ENCODE assay signal across 25 cellular contexts in the genomic region with DNA sequence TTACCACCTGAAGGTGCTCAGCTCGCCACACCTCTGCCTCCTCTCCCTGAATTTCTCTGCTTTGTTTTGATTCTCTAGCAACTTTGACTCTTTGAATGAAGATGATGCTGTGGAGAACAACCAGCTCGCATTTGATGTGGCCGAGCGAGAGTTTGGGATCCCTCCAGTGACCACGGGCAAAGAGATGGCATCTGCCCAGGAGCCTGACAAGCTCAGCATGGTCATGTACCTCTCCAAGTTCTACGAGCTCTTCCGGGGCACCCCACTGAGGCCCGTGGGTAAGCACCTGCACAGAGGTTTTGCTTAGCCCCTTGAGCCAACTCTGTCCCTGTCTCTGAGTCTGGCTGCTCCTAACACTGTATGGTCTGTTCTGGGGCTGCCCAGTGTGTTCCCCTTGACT.
DNase-seq lines count a peak whose midpoint lies in the region; ATAC-seq and TF ChIP-seq lines count a peak whose summit lies in the region.
"Had no signal": no experiment of that assay in that cellular context is flagged by ENCODE, and none has a peak within 500 bp of the region (broad histone marks: within the 10 kb centered on the region; RNA-seq: fewer than 3 reads in every experiment).

No MANE protein-coding gene starts in this region.

- 73% methylated on average over 3 of the region's 8 CpGs; no CpG with 5 or more reads in 1 of the 2 donors for WGBS in gastroesophageal sphincter (ENCODE audit: low coverage in 1 of 2), 2 donors

- no peak for TF ChIP-seq EP300 in gastroesophageal sphincter (IDR thresholded peaks at IDR 0.05)

- H3K36me3 Mint-ChIP-seq in CD14-positive monocyte = peaks cover 85 to 100% of the 10 kb centered on the region in 2 donors
- peaks cover 42% of the 10 kb centered on the region for H3K36me3 Mint-ChIP-seq in CD4-positive, alpha-beta T cell (ENCODE audit: low read depth)
- peaks cover 69% of the 10 kb centered on the region for H3K36me3 Mint-ChIP-seq in activated CD8-positive, alpha-beta T cell treated with anti-CD3 and anti-CD28 coated beads for 36 hours (ENCODE audit: low read depth)
- H3K36me3 Mint-ChIP-seq: mesothelial cell of epicardium had no signal

- TF ChIP-seq POLR2A in gastroesophageal sphincter (IDR thresholded peaks at IDR 0.05) = no peak

- H3K4me3 Mint-ChIP-seq in CD14-positive monocyte = no peak overlapping the region
- H3K4me3 Mint-ChIP-seq in CD4-positive, alpha-beta T cell = no peak overlapping the region
- no peak overlapping the region for H3K4me3 Mint-ChIP-seq in activated CD8-positive, alpha-beta T cell treated with anti-CD3 and anti-CD28 coated beads for 36 hours
- H3K4me3 Mint-ChIP-seq: mesothelial cell of epicardium had no signal

- CTCF ChIA-PET in CD4-positive, alpha-beta T cell (lab: Charles Lee) = no interaction called here
- CTCF ChIA-PET in activated CD8-positive, alpha-beta T cell treated with anti-CD3 and anti-CD28 coated beads for 36 hours (lab: Charles Lee) = interaction anchor here (2.1 to 5.0 kb wide), 3 partner anchors 10 to 139 kb away, joined by 12 to 36 read pairs (median 17); no protein-coding TSS in a partner anchor

- intact Hi-C loops in CD14-positive monocyte (cut with micrococcal nuclease) = loop anchor here in 1 of 2 donors (10.0 kb wide), 1 partner anchor 51 kb away; no protein-coding TSS in a partner anchor
- intact Hi-C loops in CD4-positive, alpha-beta T cell (cut with DNase I, micrococcal nuclease) = loop anchor here in 1 of 2 experiments (5.0 kb wide), 2 partner anchors 34 to 119 kb away; no protein-coding TSS in a partner anchor
- intact Hi-C loops in activated CD8-positive, alpha-beta T cell treated with anti-CD3 and anti-CD28 coated beads for 36 hours (cut with micrococcal nuclease) = no loop called here

- H3K4me3 ChIP-seq in gastroesophageal sphincter = no peak overlapping the region
- H3K4me3 ChIP-seq: colonic mucosa, heart left ventricle, left lung, prostate gland, SJSA1, upper lobe of left lung had no signal

- peak overlapping the region in 5 of 7 donors; percentile 3 to 77 (median 46) for H3K27ac Mint-ChIP-seq in CD14-positive monocyte
- H3K27ac Mint-ChIP-seq in CD4-positive, alpha-beta T cell = peak overlapping the region; percentile 92
- H3K27ac Mint-ChIP-seq in activated CD8-positive, alpha-beta T cell treated with anti-CD3 and anti-CD28 coated beads for 36 hours = peak overlapping the region; percentile 46
- H3K27ac Mint-ChIP-seq: mesothelial cell of epicardium had no signal

- H3K9me3 ChIP-seq in CD4-positive, alpha-beta T cell (ENCODE audit: control insufficient read depth, low read length) = no peaks in the 10 kb centered on the region
- H3K9me3 ChIP-seq in gastroesophageal sphincter = no peaks in the 10 kb centered on the region
- H3K9me3 ChIP-seq: colonic mucosa, heart left ventricle, left lung, prostate gland, SJSA1, upper lobe of left lung had no signal

- H3K27ac ChIP-seq in CD4-positive, alpha-beta T cell (ENCODE audit: low read depth, low read length) = no peak overlapping the region
- peak overlapping the region in 3 of 4 donors; percentile 22 to 85 (median 76) for H3K27ac ChIP-seq in gastroesophageal sphincter
- H3K27ac ChIP-seq: brain microvascular endothelial cell, colonic mucosa, heart left ventricle, left lung, prostate gland, SJSA1 had no signal

- H3K27me3 ChIP-seq in CD4-positive, alpha-beta T cell (ENCODE audit: control insufficient read depth, insufficient read depth, low read length) = no peaks in the 10 kb centered on the region
- H3K27me3 ChIP-seq in gastroesophageal sphincter = no peaks in the 10 kb centered on the region
- H3K27me3 ChIP-seq: brain microvascular endothelial cell, colonic mucosa, heart left ventricle, left lung, SJSA1, upper lobe of left lung had no signal

- peaks cover 51% of the 10 kb centered on the region for H3K4me1 Mint-ChIP-seq in CD14-positive monocyte
- peaks cover 47% of the 10 kb centered on the region for H3K4me1 Mint-ChIP-seq in CD4-positive, alpha-beta T cell (ENCODE audit: low read depth)
- H3K4me1 Mint-ChIP-seq in activated CD8-positive, alpha-beta T cell treated with anti-CD3 and anti-CD28 coated beads for 36 hours (ENCODE audit: low read depth) = peaks cover 44% of the 10 kb centered on the region

- H3K4me1 ChIP-seq in gastroesophageal sphincter = peaks cover 0 to 30% (median 15%) of the 10 kb centered on the region in 3 donors

- H3K36me3 ChIP-seq in gastroesophageal sphincter = peaks cover 0 to 94% of the 10 kb centered on the region in 2 donors
- H3K36me3 ChIP-seq: prostate gland had no signal

- no peak for TF ChIP-seq CTCF in CD14-positive monocyte (IDR thresholded peaks at IDR 0.05)
- no peak for TF ChIP-seq CTCF in CD4-positive, alpha-beta T cell (IDR thresholded peaks at IDR 0.05)
- no peak for TF ChIP-seq CTCF in activated CD8-positive, alpha-beta T cell treated with anti-CD3 and anti-CD28 coated beads for 36 hours (IDR thresholded peaks at IDR 0.05)
- TF ChIP-seq CTCF in gastroesophageal sphincter (IDR thresholded peaks at IDR 0.05) = no peak

- H3K27me3 Mint-ChIP-seq in CD14-positive monocyte (ENCODE audit: low read depth in 3 of 3) = no peaks in the 10 kb centered on the region
- H3K27me3 Mint-ChIP-seq in CD4-positive, alpha-beta T cell = no peaks in the 10 kb centered on the region
- no peaks in the 10 kb centered on the region for H3K27me3 Mint-ChIP-seq in activated CD8-positive, alpha-beta T cell treated with anti-CD3 and anti-CD28 coated beads for 36 hours

- no peak for DNase-seq in CD14-positive monocyte (ENCODE audit: low spot score)
- DNase-seq in CD4-positive, alpha-beta T cell = no peak
- DNase-seq in activated CD8-positive, alpha-beta T cell treated with anti-CD3 and anti-CD28 coated beads for 36 hours = no peak
- no peak for DNase-seq in ureter (ENCODE audit: low spot score)
- no peak for DNase-seq in glomerular visceral epithelial cell (ENCODE audit: extremely low spot score)
- DNase-seq: activated CD4-positive, CD25-positive, alpha-beta regulatory T cell; activated naive CD4-positive, alpha-beta T cell treated with Interleukin-2 at 50 U/mL for 16 hours; AML-193; brain microvascular endothelial cell; colonic mucosa; EL; heart left ventricle; left lung; NCI-H1092; NCI-H1930; NCI-H345; PC-3; stimulated activated naive CD4-positive, alpha-beta T cell treated with Interleukin-2 at 50 U/mL for 16 hours; T1000; upper lobe of left lung had no signal

- H3K9me3 Mint-ChIP-seq in CD14-positive monocyte = peaks cover 0 to 3% (median 0%) of the 10 kb centered on the region in 7 donors
- no peaks in the 10 kb centered on the region for H3K9me3 Mint-ChIP-seq in CD4-positive, alpha-beta T cell
- H3K9me3 Mint-ChIP-seq in activated CD8-positive, alpha-beta T cell treated with anti-CD3 and anti-CD28 coated beads for 36 hours = no peaks in the 10 kb centered on the region
- H3K9me3 Mint-ChIP-seq: mesothelial cell of epicardium had no signal

- no peak for ATAC-seq in CD4-positive, alpha-beta T cell (ENCODE audit: poor library complexity)
- no peak for ATAC-seq in activated CD8-positive, alpha-beta T cell treated with anti-CD3 and anti-CD28 coated beads for 36 hours
- no peak for ATAC-seq in gastroesophageal sphincter
- ATAC-seq in HG03342 (IDR thresholded peaks at IDR 0.05; ENCODE audit: unreplicated experiment) = no peak
- ATAC-seq: heart left ventricle, left lung, PC-3 had no signal

- POLR2A ChIA-PET in CD4-positive, alpha-beta T cell (lab: Charles Lee) = interaction anchor here (2.6 to 3.8 kb wide), 4 partner anchors 10 to 116 kb away, joined by 13 to 69 read pairs (median 24); a partner anchor contains a TSS
- POLR2A ChIA-PET in activated CD8-positive, alpha-beta T cell treated with anti-CD3 and anti-CD28 coated beads for 36 hours (lab: Charles Lee) = interaction anchor here (1.8 to 3.8 kb wide), 3 partner anchors 9 to 28 kb away, joined by 5 to 39 read pairs (median 24); no protein-coding TSS in a partner anchor
